Comparison of ENCODE assay signal across 8 cellular contexts in genomic region chr2:226873051-226873620, GRCh38. TPM values are rescaled to one million over a fixed set of nuclear protein-coding genes. Genes with fewer than 3 reads are reported as not detected.
DNase-seq lines count a peak whose midpoint lies in the region; ATAC-seq lines count a peak whose summit lies in the region.

No MANE protein-coding gene starts in this region.

- peaks cover 81% of the 10 kb centered on the region for H3K36me3 Mint-ChIP-seq in activated T-cell treated with anti-CD3 and anti-CD28 coated beads, Interleukin-2, amount 50 U/mL, for 24 hours (ENCODE audit: low read depth)

- H3K4me3 Mint-ChIP-seq in activated T-cell treated with anti-CD3 and anti-CD28 coated beads, Interleukin-2, amount 50 U/mL, for 24 hours, result peak overlapping the region; percentile 23

- H3K27ac Mint-ChIP-seq in activated T-cell treated with anti-CD3 and anti-CD28 coated beads, Interleukin-2, amount 50 U/mL, for 24 hours, result peak overlapping the region; percentile 95

- H3K9me3 Mint-ChIP-seq in activated T-cell treated with anti-CD3 and anti-CD28 coated beads, Interleukin-2, amount 50 U/mL, for 24 hours, result peaks cover 13% of the 10 kb centered on the region

- peaks cover 43% of the 10 kb centered on the region for H3K4me1 Mint-ChIP-seq in activated T-cell treated with anti-CD3 and anti-CD28 coated beads, Interleukin-2, amount 50 U/mL, for 24 hours (ENCODE audit: low read depth)

- DNase-seq in Daoy (ENCODE audit: low read depth), result peak; percentile 82
- peak; percentile 35 for DNase-seq in activated T-cell treated with anti-CD3 and anti-CD28 coated beads, Interleukin-2, amount 50 U/mL, for 24 hours
- no peak for DNase-seq in mesenteric fat pad (ENCODE audit: low spot score)
- DNase-seq in activated gamma-delta T cell (lab: John Stamatoyannopoulos, UW), result no peak
- DNase-seq in COLO668 (lab: John Stamatoyannopoulos, UW; ENCODE audit: unreplicated experiment), result no peak

- ATAC-seq in GM19452 (IDR thresholded peaks at IDR 0.05; ENCODE audit: unreplicated experiment), result peak; percentile 58
- peak; percentile 54 for ATAC-seq in HG03175 (IDR thresholded peaks at IDR 0.05; ENCODE audit: unreplicated experiment)
- ATAC-seq in GM18520 (IDR thresholded peaks at IDR 0.05; ENCODE audit: unreplicated experiment), result no peak

- H3K27me3 Mint-ChIP-seq in activated T-cell treated with anti-CD3 and anti-CD28 coated beads, Interleukin-2, amount 50 U/mL, for 24 hours, result no peaks in the 10 kb centered on the region

RNA-seq across cellular contexts. Expression of gene RHBDD1, which starts 37.3 kb away (rescaled TPM):
- 4.3 and 12.6 TPM in 2 replicates for total RNA-seq in Daoy (2014; rRNA removed; shearing (Covaris generic))
- 31.9 TPM for total RNA-seq in mesenteric fat pad

Comparison
In these comparisons a context has a peak if more than half of its experiments do, and no peak if none do; other contexts are left out.
1. DNase-seq: peak in Daoy (single experiment) and activated T-cell treated with anti-CD3 and anti-CD28 coated beads, Interleukin-2, amount 50 U/mL, for 24 hours (single experiment); none in mesenteric fat pad (single experiment), activated gamma-delta T cell (single experiment) and COLO668 (single experiment).